ENCODE assay signal across 8 cellular contexts in genomic region chr13:26050568-26051230, GRCh38. TPM values are rescaled to one million over a fixed set of nuclear protein-coding genes. Genes with fewer than 3 reads are reported as not detected.
DNase-seq lines count a peak whose midpoint lies in the region; ATAC-seq lines count a peak whose summit lies in the region.

No MANE protein-coding gene starts in this region.

- peak overlapping the region; percentile 17 to 40 (median 29) for H3K4me3 ChIP-seq in skin epidermis

- intact Hi-C loops in left cardiac atrium (cut with DNase I) = no loop called here

- no peaks in the 10 kb centered on the region for H3K9me3 ChIP-seq in T-helper 17 cell (ENCODE audit: control insufficient read depth, low read length, poor library complexity, severe bottlenecking)

- no peaks in the 10 kb centered on the region for H3K36me3 Mint-ChIP-seq in T-helper 1 cell treated with Interleukin-12 subunit alpha and Interleukin-12 subunit beta and Interleukin-4 antibody, amounts not matched to agents 30 μg/mL and 1 μg/mL, for 36 hours (ENCODE audit: low read depth)
- H3K36me3 Mint-ChIP-seq in T-helper 17 cell (ENCODE audit: low read depth) = no peaks in the 10 kb centered on the region
- H3K36me3 Mint-ChIP-seq in stimulated activated naive B cell treated with anti-CD40 and anti-IgM and Interleukin-4, amounts not matched to agents 10 μg/mL and 1 μg/mL and 100 μg/mL, for 72 hours = no peaks in the 10 kb centered on the region

- no peaks in the 10 kb centered on the region for H3K9me3 Mint-ChIP-seq in T-helper 1 cell treated with Interleukin-12 subunit alpha and Interleukin-12 subunit beta and Interleukin-4 antibody, amounts not matched to agents 30 μg/mL and 1 μg/mL, for 36 hours
- no peaks in the 10 kb centered on the region for H3K9me3 Mint-ChIP-seq in stimulated activated naive B cell treated with anti-CD40 and anti-IgM and Interleukin-4, amounts not matched to agents 10 μg/mL and 1 μg/mL and 100 μg/mL, for 72 hours

- no peak for DNase-seq in T-helper 1 cell
- DNase-seq in T-helper 17 cell = no peak
- DNase-seq in left cardiac atrium = no peak
- DNase-seq in OCI-M1 (lab: John Stamatoyannopoulos, UW) = no peak
- DNase-seq in stimulated activated naive B cell treated with anti-CD40 and anti-IgM and Interleukin-4, amounts not matched to agents 10 μg/mL and 1 μg/mL and 100 μg/mL, for 72 hours = no peak

- H3K27ac ChIP-seq in skin epidermis = peak overlapping the region in 1 of 21 experiments; percentile 30

- H3K27me3 Mint-ChIP-seq in T-helper 1 cell treated with Interleukin-12 subunit alpha and Interleukin-12 subunit beta and Interleukin-4 antibody, amounts not matched to agents 30 μg/mL and 1 μg/mL, for 36 hours (ENCODE audit: low read depth) = peaks cover 40% of the 10 kb centered on the region
- H3K27me3 Mint-ChIP-seq in T-helper 17 cell = peaks cover 52% of the 10 kb centered on the region
- H3K27me3 Mint-ChIP-seq in stimulated activated naive B cell treated with anti-CD40 and anti-IgM and Interleukin-4, amounts not matched to agents 10 μg/mL and 1 μg/mL and 100 μg/mL, for 72 hours = peaks cover 39 to 52% of the 10 kb centered on the region in 2 donors

- ATAC-seq in T-helper 17 cell (peak; percentile 24), left cardiac atrium (peak; percentile 10 to 36), HG02678 (IDR thresholded peaks at IDR 0.05; ENCODE audit: unreplicated experiment) (no peak)
- ATAC-seq in stimulated activated naive B cell treated with anti-CD40 and anti-IgM and Interleukin-4, amounts not matched to agents 10 μg/mL and 1 μg/mL and 100 μg/mL, for 72 hours (replicated peaks) = no peak

- peak overlapping the region; percentile 79 for H3K4me3 Mint-ChIP-seq in T-helper 1 cell treated with Interleukin-12 subunit alpha and Interleukin-12 subunit beta and Interleukin-4 antibody, amounts not matched to agents 30 μg/mL and 1 μg/mL, for 36 hours
- peak overlapping the region; percentile 68 for H3K4me3 Mint-ChIP-seq in T-helper 17 cell
- peak overlapping the region in 1 of 2 donors; percentile 37 for H3K4me3 Mint-ChIP-seq in stimulated activated naive B cell treated with anti-CD40 and anti-IgM and Interleukin-4, amounts not matched to agents 10 μg/mL and 1 μg/mL and 100 μg/mL, for 72 hours

- peaks cover 26% of the 10 kb centered on the region for H3K4me1 Mint-ChIP-seq in T-helper 1 cell treated with Interleukin-12 subunit alpha and Interleukin-12 subunit beta and Interleukin-4 antibody, amounts not matched to agents 30 μg/mL and 1 μg/mL, for 36 hours (ENCODE audit: low read depth)
- peaks cover 9% of the 10 kb centered on the region for H3K4me1 Mint-ChIP-seq in T-helper 17 cell
- H3K4me1 Mint-ChIP-seq in stimulated activated naive B cell treated with anti-CD40 and anti-IgM and Interleukin-4, amounts not matched to agents 10 μg/mL and 1 μg/mL and 100 μg/mL, for 72 hours = peaks cover 4 to 25% of the 10 kb centered on the region in 2 donors

- no peak overlapping the region for H3K27ac Mint-ChIP-seq in T-helper 1 cell treated with Interleukin-12 subunit alpha and Interleukin-12 subunit beta and Interleukin-4 antibody, amounts not matched to agents 30 μg/mL and 1 μg/mL, for 36 hours
- no peak overlapping the region for H3K27ac Mint-ChIP-seq in T-helper 17 cell
- no peak overlapping the region for H3K27ac Mint-ChIP-seq in stimulated activated naive B cell treated with anti-CD40 and anti-IgM and Interleukin-4, amounts not matched to agents 10 μg/mL and 1 μg/mL and 100 μg/mL, for 72 hours

RNA-seq across cellular contexts. Expression of gene SHISA2, which starts 1.1 kb away (rescaled TPM):
- total RNA-seq in T-helper 17 cell (under 1 TPM; 0.37 to 0.62 TPM), left cardiac atrium (under 1 TPM; 0.15 to 0.65 TPM)

Comparison
In these comparisons a context has a peak if more than half of its experiments do, and no peak if none do; other contexts are left out.
1. ATAC-seq: peak in T-helper 17 cell (single experiment) and left cardiac atrium (2 of 2); none in HG02678 (single experiment) and stimulated activated naive B cell treated with anti-CD40 and anti-IgM and Interleukin-4, amounts not matched to agents 10 μg/mL and 1 μg/mL and 100 μg/mL, for 72 hours (0 of 2).